In genomic region chr7:43511029-43511428, GRCh38 we compare ENCODE assay signal across 1 cellular context.
TF ChIP-seq lines count a peak whose summit lies in the region.

No MANE protein-coding gene starts in this region.

TF ChIP-seq in liver, 16 proteins besides CTCF, POLR2A, EP300 and RAD21 (continued from another document):
- no peak for TF ChIP-seq REST (IDR thresholded peaks at IDR 0.05)
- no peak for TF ChIP-seq GABPA (IDR thresholded peaks at IDR 0.05 in 1 of 2, conservative IDR thresholded peaks at IDR 0.05 in 1 of 2)
- TF ChIP-seq HNF4A (conservative IDR thresholded peaks at IDR 0.05): peak in 1 of 2 donors; percentile 12
- TF ChIP-seq HNF4G (IDR thresholded peaks at IDR 0.05): no peak
- peak in 1 of 2 donors; percentile 17 for TF ChIP-seq RXRA (IDR thresholded peaks at IDR 0.05)
- no peak for TF ChIP-seq FOXA2 (IDR thresholded peaks at IDR 0.05)
- TF ChIP-seq FOXA1 (IDR thresholded peaks at IDR 0.05): no peak
- TF ChIP-seq TAF1 (conservative IDR thresholded peaks at IDR 0.05): no peak
- no peak for TF ChIP-seq NR2F2 (IDR thresholded peaks at IDR 0.05)
- TF ChIP-seq SP1 (IDR thresholded peaks at IDR 0.05): no peak
TF ChIP-seq in liver: peak in this region for 2.
